1 cellular context compared by ENCODE assay signal in genomic region chr12:27525373-27525772, GRCh38.
TF ChIP-seq lines count a peak whose summit lies in the region.

No MANE protein-coding gene starts in this region.

TF ChIP-seq in GM23338, 12 proteins besides CTCF, POLR2A, EP300 and RAD21 (continued from another document):
- TF ChIP-seq ZNF462 (CRISPR knock-in tag; IDR thresholded peaks at IDR 0.05) (peak; percentile 69), ETS1 (IDR thresholded peaks at IDR 0.05) (no peak), EZH2phosphoT487 (IDR thresholded peaks at IDR 0.05; ENCODE audit: unreplicated experiment) (no peak)
- TF ChIP-seq, protein P1, sequence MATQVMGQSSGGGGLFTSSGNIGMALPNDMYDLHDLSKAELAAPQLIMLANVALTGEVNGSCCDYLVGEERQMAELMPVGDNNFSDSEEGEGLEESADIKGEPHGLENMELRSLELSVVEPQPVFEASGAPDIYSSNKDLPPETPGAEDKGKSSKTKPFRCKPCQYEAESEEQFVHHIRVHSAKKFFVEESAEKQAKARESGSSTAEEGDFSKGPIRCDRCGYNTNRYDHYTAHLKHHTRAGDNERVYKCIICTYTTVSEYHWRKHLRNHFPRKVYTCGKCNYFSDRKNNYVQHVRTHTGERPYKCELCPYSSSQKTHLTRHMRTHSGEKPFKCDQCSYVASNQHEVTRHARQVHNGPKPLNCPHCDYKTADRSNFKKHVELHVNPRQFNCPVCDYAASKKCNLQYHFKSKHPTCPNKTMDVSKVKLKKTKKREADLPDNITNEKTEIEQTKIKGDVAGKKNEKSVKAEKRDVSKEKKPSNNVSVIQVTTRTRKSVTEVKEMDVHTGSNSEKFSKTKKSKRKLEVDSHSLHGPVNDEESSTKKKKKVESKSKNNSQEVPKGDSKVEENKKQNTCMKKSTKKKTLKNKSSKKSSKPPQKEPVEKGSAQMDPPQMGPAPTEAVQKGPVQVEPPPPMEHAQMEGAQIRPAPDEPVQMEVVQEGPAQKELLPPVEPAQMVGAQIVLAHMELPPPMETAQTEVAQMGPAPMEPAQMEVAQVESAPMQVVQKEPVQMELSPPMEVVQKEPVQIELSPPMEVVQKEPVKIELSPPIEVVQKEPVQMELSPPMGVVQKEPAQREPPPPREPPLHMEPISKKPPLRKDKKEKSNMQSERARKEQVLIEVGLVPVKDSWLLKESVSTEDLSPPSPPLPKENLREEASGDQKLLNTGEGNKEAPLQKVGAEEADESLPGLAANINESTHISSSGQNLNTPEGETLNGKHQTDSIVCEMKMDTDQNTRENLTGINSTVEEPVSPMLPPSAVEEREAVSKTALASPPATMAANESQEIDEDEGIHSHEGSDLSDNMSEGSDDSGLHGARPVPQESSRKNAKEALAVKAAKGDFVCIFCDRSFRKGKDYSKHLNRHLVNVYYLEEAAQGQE (IDR thresholded peaks at IDR 0.05; ENCODE audit: unreplicated experiment), result no peak
